1 cellular context compared by ENCODE assay signal in the genomic region with DNA sequence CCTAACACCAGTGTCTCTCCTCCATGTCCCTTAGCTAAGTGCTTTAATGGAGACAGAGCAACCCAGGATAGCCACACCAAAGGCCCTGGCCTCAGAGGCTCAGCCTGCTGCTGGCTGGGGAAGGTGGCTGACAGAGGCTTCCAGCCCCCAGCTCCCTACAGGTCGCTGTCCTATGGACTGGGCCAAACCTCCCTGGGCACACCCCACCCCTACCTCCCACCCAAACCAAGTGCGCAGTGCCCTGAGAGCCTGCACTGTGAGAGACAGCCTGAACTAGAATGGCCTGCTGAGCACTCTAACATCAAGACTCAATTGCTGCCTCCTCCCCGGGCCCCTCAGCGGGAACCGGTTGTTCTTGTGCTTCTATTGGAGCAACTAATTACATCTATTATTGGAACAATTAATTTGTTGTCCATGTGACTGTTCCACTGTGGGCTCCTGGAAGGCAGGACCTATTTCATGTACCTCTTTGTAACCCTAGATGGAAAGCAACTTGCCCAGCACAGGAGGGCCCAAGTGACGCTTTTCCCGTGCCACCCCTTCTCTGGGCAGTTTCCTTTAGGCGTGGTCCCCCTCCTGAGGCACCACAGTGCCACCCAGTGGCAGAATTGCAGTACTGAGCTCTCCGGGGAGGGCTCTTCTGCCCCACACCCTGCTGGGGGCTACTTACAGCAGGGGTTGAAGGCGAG.
TF ChIP-seq lines count a peak whose summit lies in the region.

No MANE protein-coding gene starts in this region.

TF ChIP-seq in HepG2, 621 proteins besides CTCF, POLR2A, EP300 and RAD21 (continued from another document and continues in another):
- TF ChIP-seq, protein P1, sequence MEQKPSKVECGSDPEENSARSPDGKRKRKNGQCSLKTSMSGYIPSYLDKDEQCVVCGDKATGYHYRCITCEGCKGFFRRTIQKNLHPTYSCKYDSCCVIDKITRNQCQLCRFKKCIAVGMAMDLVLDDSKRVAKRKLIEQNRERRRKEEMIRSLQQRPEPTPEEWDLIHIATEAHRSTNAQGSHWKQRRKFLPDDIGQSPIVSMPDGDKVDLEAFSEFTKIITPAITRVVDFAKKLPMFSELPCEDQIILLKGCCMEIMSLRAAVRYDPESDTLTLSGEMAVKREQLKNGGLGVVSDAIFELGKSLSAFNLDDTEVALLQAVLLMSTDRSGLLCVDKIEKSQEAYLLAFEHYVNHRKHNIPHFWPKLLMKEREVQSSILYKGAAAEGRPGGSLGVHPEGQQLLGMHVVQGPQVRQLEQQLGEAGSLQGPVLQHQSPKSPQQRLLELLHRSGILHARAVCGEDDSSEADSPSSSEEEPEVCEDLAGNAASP (CRISPR knock-in tag; IDR thresholded peaks at IDR 0.05; ENCODE audit: borderline replicate concordance) = no peak
- TF ChIP-seq SP1 (IDR thresholded peaks at IDR 0.05) = no peak
- peak; percentile 51; the same call in 1 of the 2 replicates for TF ChIP-seq SP1 (CRISPR knock-in tag; IDR thresholded peaks at IDR 0.05)
- no peak for TF ChIP-seq SNRNP70 (IDR thresholded peaks at IDR 0.05; ENCODE audit: low read depth, low read length)
- TF ChIP-seq, protein P2, sequence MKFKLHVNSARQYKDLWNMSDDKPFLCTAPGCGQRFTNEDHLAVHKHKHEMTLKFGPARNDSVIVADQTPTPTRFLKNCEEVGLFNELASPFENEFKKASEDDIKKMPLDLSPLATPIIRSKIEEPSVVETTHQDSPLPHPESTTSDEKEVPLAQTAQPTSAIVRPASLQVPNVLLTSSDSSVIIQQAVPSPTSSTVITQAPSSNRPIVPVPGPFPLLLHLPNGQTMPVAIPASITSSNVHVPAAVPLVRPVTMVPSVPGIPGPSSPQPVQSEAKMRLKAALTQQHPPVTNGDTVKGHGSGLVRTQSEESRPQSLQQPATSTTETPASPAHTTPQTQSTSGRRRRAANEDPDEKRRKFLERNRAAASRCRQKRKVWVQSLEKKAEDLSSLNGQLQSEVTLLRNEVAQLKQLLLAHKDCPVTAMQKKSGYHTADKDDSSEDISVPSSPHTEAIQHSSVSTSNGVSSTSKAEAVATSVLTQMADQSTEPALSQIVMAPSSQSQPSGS (CRISPR knock-in tag; IDR thresholded peaks at IDR 0.05) = no peak
- TF ChIP-seq, protein P3, sequence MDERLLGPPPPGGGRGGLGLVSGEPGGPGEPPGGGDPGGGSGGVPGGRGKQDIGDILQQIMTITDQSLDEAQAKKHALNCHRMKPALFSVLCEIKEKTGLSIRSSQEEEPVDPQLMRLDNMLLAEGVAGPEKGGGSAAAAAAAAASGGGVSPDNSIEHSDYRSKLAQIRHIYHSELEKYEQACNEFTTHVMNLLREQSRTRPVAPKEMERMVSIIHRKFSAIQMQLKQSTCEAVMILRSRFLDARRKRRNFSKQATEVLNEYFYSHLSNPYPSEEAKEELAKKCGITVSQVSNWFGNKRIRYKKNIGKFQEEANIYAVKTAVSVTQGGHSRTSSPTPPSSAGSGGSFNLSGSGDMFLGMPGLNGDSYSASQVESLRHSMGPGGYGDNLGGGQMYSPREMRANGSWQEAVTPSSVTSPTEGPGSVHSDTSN (CRISPR knock-in tag; IDR thresholded peaks at IDR 0.05) = no peak
- TF ChIP-seq, protein P4, sequence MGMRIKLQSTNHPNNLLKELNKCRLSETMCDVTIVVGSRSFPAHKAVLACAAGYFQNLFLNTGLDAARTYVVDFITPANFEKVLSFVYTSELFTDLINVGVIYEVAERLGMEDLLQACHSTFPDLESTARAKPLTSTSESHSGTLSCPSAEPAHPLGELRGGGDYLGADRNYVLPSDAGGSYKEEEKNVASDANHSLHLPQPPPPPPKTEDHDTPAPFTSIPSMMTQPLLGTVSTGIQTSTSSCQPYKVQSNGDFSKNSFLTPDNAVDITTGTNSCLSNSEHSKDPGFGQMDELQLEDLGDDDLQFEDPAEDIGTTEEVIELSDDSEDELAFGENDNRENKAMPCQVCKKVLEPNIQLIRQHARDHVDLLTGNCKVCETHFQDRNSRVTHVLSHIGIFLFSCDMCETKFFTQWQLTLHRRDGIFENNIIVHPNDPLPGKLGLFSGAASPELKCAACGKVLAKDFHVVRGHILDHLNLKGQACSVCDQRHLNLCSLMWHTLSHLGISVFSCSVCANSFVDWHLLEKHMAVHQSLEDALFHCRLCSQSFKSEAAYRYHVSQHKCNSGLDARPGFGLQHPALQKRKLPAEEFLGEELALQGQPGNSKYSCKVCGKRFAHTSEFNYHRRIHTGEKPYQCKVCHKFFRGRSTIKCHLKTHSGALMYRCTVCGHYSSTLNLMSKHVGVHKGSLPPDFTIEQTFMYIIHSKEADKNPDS (CRISPR knock-in tag; IDR thresholded peaks at IDR 0.05) = no peak
- TF ChIP-seq ZNF75D (CRISPR knock-in tag; IDR thresholded peaks at IDR 0.05; ENCODE audit: borderline replicate concordance) = no peak
- TF ChIP-seq CEBPG (CRISPR knock-in tag; IDR thresholded peaks at IDR 0.05) = no peak
- no peak for TF ChIP-seq ZNF713 (CRISPR knock-in tag; IDR thresholded peaks at IDR 0.05)
- TF ChIP-seq ZIK1 (CRISPR knock-in tag; IDR thresholded peaks at IDR 0.05; ENCODE audit: borderline replicate concordance, low read depth) = no peak
- TF ChIP-seq SCMH1 (CRISPR knock-in tag; IDR thresholded peaks at IDR 0.05; ENCODE audit: borderline replicate concordance) = no peak
- TF ChIP-seq ZBTB42 (CRISPR knock-in tag; IDR thresholded peaks at IDR 0.05) = no peak
- TF ChIP-seq, protein P5, sequence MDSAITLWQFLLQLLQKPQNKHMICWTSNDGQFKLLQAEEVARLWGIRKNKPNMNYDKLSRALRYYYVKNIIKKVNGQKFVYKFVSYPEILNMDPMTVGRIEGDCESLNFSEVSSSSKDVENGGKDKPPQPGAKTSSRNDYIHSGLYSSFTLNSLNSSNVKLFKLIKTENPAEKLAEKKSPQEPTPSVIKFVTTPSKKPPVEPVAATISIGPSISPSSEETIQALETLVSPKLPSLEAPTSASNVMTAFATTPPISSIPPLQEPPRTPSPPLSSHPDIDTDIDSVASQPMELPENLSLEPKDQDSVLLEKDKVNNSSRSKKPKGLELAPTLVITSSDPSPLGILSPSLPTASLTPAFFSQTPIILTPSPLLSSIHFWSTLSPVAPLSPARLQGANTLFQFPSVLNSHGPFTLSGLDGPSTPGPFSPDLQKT (CRISPR knock-in tag; IDR thresholded peaks at IDR 0.05; ENCODE audit: borderline replicate concordance) = no peak
- TF ChIP-seq, protein P6, sequence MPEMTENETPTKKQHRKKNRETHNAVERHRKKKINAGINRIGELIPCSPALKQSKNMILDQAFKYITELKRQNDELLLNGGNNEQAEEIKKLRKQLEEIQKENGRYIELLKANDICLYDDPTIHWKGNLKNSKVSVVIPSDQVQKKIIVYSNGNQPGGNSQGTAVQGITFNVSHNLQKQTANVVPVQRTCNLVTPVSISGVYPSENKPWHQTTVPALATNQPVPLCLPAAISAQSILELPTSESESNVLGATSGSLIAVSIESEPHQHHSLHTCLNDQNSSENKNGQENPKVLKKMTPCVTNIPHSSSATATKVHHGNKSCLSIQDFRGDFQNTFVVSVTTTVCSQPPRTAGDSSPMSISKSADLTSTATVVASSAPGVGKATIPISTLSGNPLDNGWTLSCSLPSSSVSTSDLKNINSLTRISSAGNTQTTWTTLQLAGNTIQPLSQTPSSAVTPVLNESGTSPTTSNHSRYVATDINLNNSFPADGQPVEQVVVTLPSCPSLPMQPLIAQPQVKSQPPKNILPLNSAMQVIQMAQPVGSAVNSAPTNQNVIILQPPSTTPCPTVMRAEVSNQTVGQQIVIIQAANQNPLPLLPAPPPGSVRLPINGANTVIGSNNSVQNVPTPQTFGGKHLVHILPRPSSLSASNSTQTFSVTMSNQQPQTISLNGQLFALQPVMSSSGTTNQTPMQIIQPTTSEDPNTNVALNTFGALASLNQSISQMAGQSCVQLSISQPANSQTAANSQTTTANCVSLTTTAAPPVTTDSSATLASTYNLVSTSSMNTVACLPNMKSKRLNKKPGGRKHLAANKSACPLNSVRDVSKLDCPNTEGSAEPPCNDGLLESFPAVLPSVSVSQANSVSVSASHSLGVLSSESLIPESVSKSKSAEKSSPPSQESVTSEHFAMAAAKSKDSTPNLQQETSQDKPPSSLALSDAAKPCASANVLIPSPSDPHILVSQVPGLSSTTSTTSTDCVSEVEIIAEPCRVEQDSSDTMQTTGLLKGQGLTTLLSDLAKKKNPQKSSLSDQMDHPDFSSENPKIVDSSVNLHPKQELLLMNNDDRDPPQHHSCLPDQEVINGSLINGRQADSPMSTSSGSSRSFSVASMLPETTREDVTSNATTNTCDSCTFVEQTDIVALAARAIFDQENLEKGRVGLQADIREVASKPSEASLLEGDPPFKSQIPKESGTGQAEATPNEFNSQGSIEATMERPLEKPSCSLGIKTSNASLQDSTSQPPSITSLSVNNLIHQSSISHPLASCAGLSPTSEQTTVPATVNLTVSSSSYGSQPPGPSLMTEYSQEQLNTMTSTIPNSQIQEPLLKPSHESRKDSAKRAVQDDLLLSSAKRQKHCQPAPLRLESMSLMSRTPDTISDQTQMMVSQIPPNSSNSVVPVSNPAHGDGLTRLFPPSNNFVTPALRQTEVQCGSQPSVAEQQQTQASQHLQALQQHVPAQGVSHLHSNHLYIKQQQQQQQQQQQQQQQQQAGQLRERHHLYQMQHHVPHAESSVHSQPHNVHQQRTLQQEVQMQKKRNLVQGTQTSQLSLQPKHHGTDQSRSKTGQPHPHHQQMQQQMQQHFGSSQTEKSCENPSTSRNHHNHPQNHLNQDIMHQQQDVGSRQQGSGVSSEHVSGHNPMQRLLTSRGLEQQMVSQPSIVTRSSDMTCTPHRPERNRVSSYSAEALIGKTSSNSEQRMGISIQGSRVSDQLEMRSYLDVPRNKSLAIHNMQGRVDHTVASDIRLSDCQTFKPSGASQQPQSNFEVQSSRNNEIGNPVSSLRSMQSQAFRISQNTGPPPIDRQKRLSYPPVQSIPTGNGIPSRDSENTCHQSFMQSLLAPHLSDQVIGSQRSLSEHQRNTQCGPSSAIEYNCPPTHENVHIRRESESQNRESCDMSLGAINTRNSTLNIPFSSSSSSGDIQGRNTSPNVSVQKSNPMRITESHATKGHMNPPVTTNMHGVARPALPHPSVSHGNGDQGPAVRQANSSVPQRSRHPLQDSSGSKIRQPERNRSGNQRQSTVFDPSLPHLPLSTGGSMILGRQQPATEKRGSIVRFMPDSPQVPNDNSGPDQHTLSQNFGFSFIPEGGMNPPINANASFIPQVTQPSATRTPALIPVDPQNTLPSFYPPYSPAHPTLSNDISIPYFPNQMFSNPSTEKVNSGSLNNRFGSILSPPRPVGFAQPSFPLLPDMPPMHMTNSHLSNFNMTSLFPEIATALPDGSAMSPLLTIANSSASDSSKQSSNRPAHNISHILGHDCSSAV (CRISPR knock-in tag; IDR thresholded peaks at IDR 0.05; ENCODE audit: borderline replicate concordance) = no peak
- no peak for TF ChIP-seq ARHGAP35 (CRISPR knock-in tag; IDR thresholded peaks at IDR 0.05; ENCODE audit: borderline replicate concordance)
- no peak for TF ChIP-seq KAT2B (IDR thresholded peaks at IDR 0.05; ENCODE audit: borderline replicate concordance, low read depth, low read length)
- no peak for TF ChIP-seq ZNF879 (CRISPR knock-in tag; IDR thresholded peaks at IDR 0.05)
- TF ChIP-seq, protein P7, sequence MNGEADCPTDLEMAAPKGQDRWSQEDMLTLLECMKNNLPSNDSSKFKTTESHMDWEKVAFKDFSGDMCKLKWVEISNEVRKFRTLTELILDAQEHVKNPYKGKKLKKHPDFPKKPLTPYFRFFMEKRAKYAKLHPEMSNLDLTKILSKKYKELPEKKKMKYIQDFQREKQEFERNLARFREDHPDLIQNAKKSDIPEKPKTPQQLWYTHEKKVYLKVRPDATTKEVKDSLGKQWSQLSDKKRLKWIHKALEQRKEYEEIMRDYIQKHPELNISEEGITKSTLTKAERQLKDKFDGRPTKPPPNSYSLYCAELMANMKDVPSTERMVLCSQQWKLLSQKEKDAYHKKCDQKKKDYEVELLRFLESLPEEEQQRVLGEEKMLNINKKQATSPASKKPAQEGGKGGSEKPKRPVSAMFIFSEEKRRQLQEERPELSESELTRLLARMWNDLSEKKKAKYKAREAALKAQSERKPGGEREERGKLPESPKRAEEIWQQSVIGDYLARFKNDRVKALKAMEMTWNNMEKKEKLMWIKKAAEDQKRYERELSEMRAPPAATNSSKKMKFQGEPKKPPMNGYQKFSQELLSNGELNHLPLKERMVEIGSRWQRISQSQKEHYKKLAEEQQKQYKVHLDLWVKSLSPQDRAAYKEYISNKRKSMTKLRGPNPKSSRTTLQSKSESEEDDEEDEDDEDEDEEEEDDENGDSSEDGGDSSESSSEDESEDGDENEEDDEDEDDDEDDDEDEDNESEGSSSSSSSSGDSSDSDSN (CRISPR knock-in tag; IDR thresholded peaks at IDR 0.05) = no peak; the same call in 1 of the 2 replicates
- TF ChIP-seq ZNF678 (CRISPR knock-in tag; IDR thresholded peaks at IDR 0.05) = no peak
- 0 out of 2 replicates have a peak, but pooled peaks have one; percentile 16 for TF ChIP-seq TARDBP (CRISPR knock-in tag; IDR thresholded peaks at IDR 0.05)
- TF ChIP-seq CENPX (CRISPR knock-in tag; IDR thresholded peaks at IDR 0.05) = no peak
- TF ChIP-seq ATAD3A (CRISPR knock-in tag; IDR thresholded peaks at IDR 0.05) = no peak
- TF ChIP-seq, protein P8, sequence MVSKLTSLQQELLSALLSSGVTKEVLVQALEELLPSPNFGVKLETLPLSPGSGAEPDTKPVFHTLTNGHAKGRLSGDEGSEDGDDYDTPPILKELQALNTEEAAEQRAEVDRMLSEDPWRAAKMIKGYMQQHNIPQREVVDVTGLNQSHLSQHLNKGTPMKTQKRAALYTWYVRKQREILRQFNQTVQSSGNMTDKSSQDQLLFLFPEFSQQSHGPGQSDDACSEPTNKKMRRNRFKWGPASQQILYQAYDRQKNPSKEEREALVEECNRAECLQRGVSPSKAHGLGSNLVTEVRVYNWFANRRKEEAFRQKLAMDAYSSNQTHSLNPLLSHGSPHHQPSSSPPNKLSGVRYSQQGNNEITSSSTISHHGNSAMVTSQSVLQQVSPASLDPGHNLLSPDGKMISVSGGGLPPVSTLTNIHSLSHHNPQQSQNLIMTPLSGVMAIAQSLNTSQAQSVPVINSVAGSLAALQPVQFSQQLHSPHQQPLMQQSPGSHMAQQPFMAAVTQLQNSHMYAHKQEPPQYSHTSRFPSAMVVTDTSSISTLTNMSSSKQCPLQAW (CRISPR knock-in tag; IDR thresholded peaks at IDR 0.05) = peak; percentile 38; the same call in 1 of the 2 replicates
- TF ChIP-seq CCDC6 (CRISPR knock-in tag; IDR thresholded peaks at IDR 0.05) = 0 out of 2 replicates have a peak, but pooled peaks have one; percentile 26
- TF ChIP-seq GTF2F1 (IDR thresholded peaks at IDR 0.05; ENCODE audit: low read length) = no peak
- no peak for TF ChIP-seq TBX3 (IDR thresholded peaks at IDR 0.05; ENCODE audit: borderline replicate concordance)
- TF ChIP-seq, protein P9, sequence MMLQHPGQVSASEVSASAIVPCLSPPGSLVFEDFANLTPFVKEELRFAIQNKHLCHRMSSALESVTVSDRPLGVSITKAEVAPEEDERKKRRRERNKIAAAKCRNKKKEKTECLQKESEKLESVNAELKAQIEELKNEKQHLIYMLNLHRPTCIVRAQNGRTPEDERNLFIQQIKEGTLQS (CRISPR knock-in tag; IDR thresholded peaks at IDR 0.05) = no peak
- TF ChIP-seq ZNF446 (CRISPR knock-in tag; IDR thresholded peaks at IDR 0.05) = no peak
- no peak for TF ChIP-seq IRX3 (CRISPR knock-in tag; IDR thresholded peaks at IDR 0.05; ENCODE audit: borderline replicate concordance, low read depth)
- TF ChIP-seq TAF1 (CRISPR knock-in tag; IDR thresholded peaks at IDR 0.05) = no peak
- no peak for TF ChIP-seq KLF13 (CRISPR knock-in tag; IDR thresholded peaks at IDR 0.05)
- TF ChIP-seq RBM39 (IDR thresholded peaks at IDR 0.05; ENCODE audit: low read depth, low read length, poor library complexity, severe bottlenecking) = no peak
- peak; percentile 37; the same call in 1 of the 2 replicates for TF ChIP-seq SAP130 (CRISPR knock-in tag; IDR thresholded peaks at IDR 0.05; ENCODE audit: low read depth)
- TF ChIP-seq, protein P10, sequence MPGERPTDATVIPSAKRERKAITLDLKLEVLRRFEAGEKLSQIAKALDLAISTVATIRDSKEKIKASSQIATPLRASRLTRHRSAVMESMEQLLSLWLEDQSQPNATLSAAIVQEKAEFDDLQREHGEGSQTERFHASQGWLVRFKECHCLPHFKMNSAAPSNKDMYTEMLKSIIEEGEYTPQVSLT (CRISPR knock-in tag; IDR thresholded peaks at IDR 0.05; ENCODE audit: borderline replicate concordance, low read depth) = no peak
- TF ChIP-seq ZNF143 (CRISPR knock-in tag; IDR thresholded peaks at IDR 0.05) = no peak
